Comparison of ENCODE assay signal across 11 cellular contexts in the genomic region with DNA sequence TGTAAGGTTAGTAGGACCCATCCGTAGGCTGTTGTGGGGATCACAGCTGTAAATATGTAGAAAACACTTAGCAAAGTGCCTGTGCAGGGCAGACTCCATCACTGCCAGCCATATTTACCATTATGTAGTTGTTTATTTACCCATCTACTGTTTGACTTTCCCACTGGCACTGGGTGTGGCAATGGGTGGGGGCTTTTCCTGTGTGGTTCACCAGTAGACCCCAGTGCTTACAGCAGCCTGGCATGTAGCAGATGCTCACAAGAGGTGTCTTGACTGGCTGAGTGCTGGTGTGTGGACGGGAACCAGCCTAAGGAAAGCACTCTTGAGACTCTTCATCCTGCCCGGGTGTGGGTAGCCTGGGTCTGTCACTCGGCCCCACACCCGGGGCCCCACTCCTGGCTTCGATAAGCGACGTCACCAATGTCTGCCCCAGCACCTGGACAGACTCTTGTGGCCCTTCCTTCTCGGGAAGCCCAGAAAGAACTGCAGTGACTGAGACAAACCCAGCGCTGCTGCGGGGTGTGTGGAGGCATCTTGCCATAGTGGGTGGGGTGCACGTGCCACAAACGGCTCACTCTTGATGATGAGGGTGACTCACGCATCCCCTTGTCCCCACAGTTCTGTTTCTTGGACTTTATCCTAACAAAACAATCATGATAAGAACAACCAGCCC.
DNase-seq lines count a peak whose midpoint lies in the region; ATAC-seq and TF ChIP-seq lines count a peak whose summit lies in the region.
"Had no signal": no experiment of that assay in that cellular context is flagged by ENCODE, and none has a peak within 500 bp of the region (broad histone marks: within the 10 kb centered on the region; RNA-seq: fewer than 3 reads in every experiment).

No MANE protein-coding gene starts in this region.

- no peak overlapping the region for H3K9ac ChIP-seq in fibroblast of lung (ENCODE audit: insufficient read depth, low read length)

- peaks cover 37% of the 10 kb centered on the region for H3K36me3 Mint-ChIP-seq in activated naive CD4-positive, alpha-beta T cell treated with anti-CD3 and anti-CD28 coated beads, Interleukin-2, amount 10 ng/mL, durations not matched to agents 7 days and 5 days
- H3K36me3 Mint-ChIP-seq in activated naive CD4-positive, alpha-beta T cell treated with anti-CD3 and anti-CD28 coated beads, Interleukin-2, amount 50 U/mL, for 72 hours: peaks cover 21 to 33% of the 10 kb centered on the region in 2 donors

- DNase-seq in activated naive CD4-positive, alpha-beta T cell treated with anti-CD3 and anti-CD28 coated beads, Interleukin-2, amount 10 ng/mL, durations not matched to agents 7 days and 5 days: peak; percentile 54
- no peak for DNase-seq in activated naive CD4-positive, alpha-beta T cell treated with anti-CD3 and anti-CD28 coated beads, Interleukin-2, amount 50 U/mL, for 72 hours (ENCODE audit: low spot score in 2 of 2)
- DNase-seq in activated CD4-positive, alpha-beta T cell treated with anti-CD3 and anti-CD28 coated beads, Interleukin-2, amount 50 U/mL, for 1 hour: peak; percentile 43
- DNase-seq in fibroblast of lung (ENCODE audit: low read depth in 2 of 2) (peak; percentile 58 to 88), testis (peak; percentile 13)

- H3K36me3 ChIP-seq in fibroblast of lung (ENCODE audit: control insufficient read depth, insufficient read depth, low read length) (no peaks in the 10 kb centered on the region), testis (ENCODE audit: low read depth, missing control alignments) (no peaks in the 10 kb centered on the region)

- H3K4me2 ChIP-seq in fibroblast of lung (ENCODE audit: extremely low read depth, insufficient read depth, low read length): no peak overlapping the region
- H3K4me2 ChIP-seq: PC-9 had no signal

- H3K27ac Mint-ChIP-seq in activated naive CD4-positive, alpha-beta T cell treated with anti-CD3 and anti-CD28 coated beads, Interleukin-2, amount 10 ng/mL, durations not matched to agents 7 days and 5 days: peak overlapping the region; percentile 100
- peak overlapping the region in 1 of 2 donors; percentile 84 for H3K27ac Mint-ChIP-seq in activated naive CD4-positive, alpha-beta T cell treated with anti-CD3 and anti-CD28 coated beads, Interleukin-2, amount 50 U/mL, for 72 hours

- H3K27me3 ChIP-seq in fibroblast of lung (ENCODE audit: control insufficient read depth, insufficient read depth, low read length) (no peaks in the 10 kb centered on the region), testis (no peaks in the 10 kb centered on the region)

- peaks cover 6% of the 10 kb centered on the region for H3K79me2 ChIP-seq in fibroblast of lung (ENCODE audit: control insufficient read depth, insufficient read depth, low read length)

- no peaks in the 10 kb centered on the region for H4K20me1 ChIP-seq in fibroblast of lung (ENCODE audit: control insufficient read depth, extremely low read depth, insufficient read depth, low read length)

- no peak overlapping the region for H3K4me3 ChIP-seq in fibroblast of lung (replicated peaks in 1 of 4; ENCODE audit: control extremely low read depth in 1 of 4, insufficient read depth in 1 of 4, low read depth in 3 of 4, low read length in 4 of 4)
- H3K4me3 ChIP-seq in testis: no peak overlapping the region
- H3K4me3 ChIP-seq: PC-9, skin epidermis had no signal

- TF ChIP-seq CTCF in fibroblast of lung (conservative IDR thresholded peaks at IDR 0.05 in 1 of 2, IDR thresholded peaks at IDR 0.05 in 1 of 2; ENCODE audit: low read depth in 1 of 2, low read length in 2 of 2): no peak
- no peak for TF ChIP-seq CTCF in testis (IDR thresholded peaks at IDR 0.05)

- no peak for ATAC-seq in activated naive CD4-positive, alpha-beta T cell treated with anti-CD3 and anti-CD28 coated beads, Interleukin-2, amount 50 U/mL, for 72 hours
- ATAC-seq in HG02763 (IDR thresholded peaks at IDR 0.05; ENCODE audit: unreplicated experiment) (no peak), GM21723 (IDR thresholded peaks at IDR 0.05; ENCODE audit: unreplicated experiment) (no peak), HG03025 (IDR thresholded peaks at IDR 0.05; ENCODE audit: low FRiP score, unreplicated experiment) (no peak)

- H3K9me3 ChIP-seq in fibroblast of lung (ENCODE audit: control insufficient read depth, insufficient read depth, low read depth, low read length) (no peaks in the 10 kb centered on the region), testis (no peaks in the 10 kb centered on the region)

- no peaks in the 10 kb centered on the region for H3K27me3 Mint-ChIP-seq in activated naive CD4-positive, alpha-beta T cell treated with anti-CD3 and anti-CD28 coated beads, Interleukin-2, amount 10 ng/mL, durations not matched to agents 7 days and 5 days

- H3K4me3 Mint-ChIP-seq in activated naive CD4-positive, alpha-beta T cell treated with anti-CD3 and anti-CD28 coated beads, Interleukin-2, amount 10 ng/mL, durations not matched to agents 7 days and 5 days: no peak overlapping the region

- peaks cover 96% of the 10 kb centered on the region for H3K4me1 Mint-ChIP-seq in activated naive CD4-positive, alpha-beta T cell treated with anti-CD3 and anti-CD28 coated beads, Interleukin-2, amount 10 ng/mL, durations not matched to agents 7 days and 5 days

- H2AFZ ChIP-seq in fibroblast of lung (ENCODE audit: low read length): no peak overlapping the region
- H2AFZ ChIP-seq: PC-9 had no signal

- TF ChIP-seq POLR2A in testis (IDR thresholded peaks at IDR 0.05): no peak

- H3K27ac ChIP-seq in fibroblast of lung (ENCODE audit: insufficient read depth, low read length) (no peak overlapping the region), testis (no peak overlapping the region)
- H3K27ac ChIP-seq: C4-2B, PC-9 had no signal

- CTCF ChIA-PET in activated naive CD4-positive, alpha-beta T cell treated with anti-CD3 and anti-CD28 coated beads, Interleukin-2, amount 10 ng/mL, durations not matched to agents 7 days and 5 days (lab: Charles Lee): interaction anchor here (0.9 to 3.0 kb wide), 6 partner anchors 14 to 55 kb away, joined by 3 to 12 read pairs (median 3); no protein-coding TSS in a partner anchor

- WGBS in testis, 2 donors: 83 to 96% methylated on average over 10 to 14 of the region's 14 CpGs

- peaks cover 7% of the 10 kb centered on the region for H3K9me3 Mint-ChIP-seq in activated naive CD4-positive, alpha-beta T cell treated with anti-CD3 and anti-CD28 coated beads, Interleukin-2, amount 10 ng/mL, durations not matched to agents 7 days and 5 days
- H3K9me3 Mint-ChIP-seq in activated naive CD4-positive, alpha-beta T cell treated with anti-CD3 and anti-CD28 coated beads, Interleukin-2, amount 50 U/mL, for 72 hours: peaks cover 0 to 11% of the 10 kb centered on the region in 2 donors

- H3K4me1 ChIP-seq in fibroblast of lung (ENCODE audit: control insufficient read depth, extremely low read depth, insufficient read depth, low read length) (no peaks in the 10 kb centered on the region), testis (peaks cover 10% of the 10 kb centered on the region)

- intact Hi-C loops in testis (cut with DNase I; ENCODE audit: low total_unique reads): no loop called here

Comparison
In these comparisons a context has a peak if more than half of its experiments do, and no peak if none do; other contexts are left out.
1. DNase-seq: peak in activated naive CD4-positive, alpha-beta T cell treated with anti-CD3 and anti-CD28 coated beads, Interleukin-2, amount 10 ng/mL, durations not matched to agents 7 days and 5 days (single experiment), activated CD4-positive, alpha-beta T cell treated with anti-CD3 and anti-CD28 coated beads, Interleukin-2, amount 50 U/mL, for 1 hour (single experiment), fibroblast of lung (2 of 2) and testis (single experiment); none in activated naive CD4-positive, alpha-beta T cell treated with anti-CD3 and anti-CD28 coated beads, Interleukin-2, amount 50 U/mL, for 72 hours (0 of 2).